10 cellular contexts compared by ENCODE assay signal in the genomic region with DNA sequence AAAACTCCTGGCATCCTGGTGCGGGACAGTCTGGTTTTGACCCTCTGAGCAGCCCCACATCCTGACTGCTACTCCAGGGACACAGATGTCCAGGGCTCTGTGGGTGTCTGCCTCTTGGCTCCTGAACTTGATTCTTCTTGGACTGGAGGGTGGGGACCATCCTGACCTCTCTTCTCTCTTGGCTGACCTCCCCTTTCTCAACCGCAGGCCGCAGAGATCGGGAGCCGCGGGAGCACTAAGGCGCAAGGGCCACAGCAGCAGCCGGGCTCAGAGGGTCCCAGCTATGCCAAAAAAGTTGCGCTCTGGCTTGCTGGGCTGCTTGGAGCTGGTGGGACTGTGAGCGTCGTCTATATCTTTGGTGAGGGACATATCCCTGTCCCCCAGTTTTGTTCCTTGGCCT. TPM values are rescaled to one million over a fixed set of nuclear protein-coding genes. Genes with fewer than 3 reads are reported as not detected.
A peak's percentile ranks its signal among the peaks of the same experiment; 100 is the strongest.
DNase-seq lines count a peak whose midpoint lies in the region; ATAC-seq and TF ChIP-seq lines count a peak whose summit lies in the region.
"Had no signal": no experiment of that assay in that cellular context is flagged by ENCODE, and none has a peak within 500 bp of the region (broad histone marks: within the 10 kb centered on the region; RNA-seq: fewer than 3 reads in every experiment).

No MANE protein-coding gene starts in this region.

- TF ChIP-seq CTCF in SK-N-SH (IDR thresholded peaks at IDR 0.05): no peak

- intact Hi-C loops in aorta (cut with DNase I): loop anchor here in 1 of 2 donors (2.0 kb wide), 1 partner anchor 51 kb away; a partner anchor contains a TSS

- 67% methylated on average over 9 of the region's 11 CpGs for WGBS in SK-N-SH (ENCODE audit: low lambda C conversion rate)
- WGBS in aorta, 2 donors: 72 to 80% methylated on average over 11 of the region's 11 CpGs

- no peaks in the 10 kb centered on the region for H4K20me1 ChIP-seq in SK-N-SH (ENCODE audit: insufficient read depth)

- H3K27me3 Mint-ChIP-seq in activated T-helper 17 cell treated with anti-CD3 and anti-CD28 coated beads, Interleukin-2, amount 50 U/mL, for 72 hours: no peaks in the 10 kb centered on the region
- no peaks in the 10 kb centered on the region for H3K27me3 Mint-ChIP-seq in stimulated activated naive B cell treated with anti-CD40 and anti-IgM and Interleukin-4, amounts not matched to agents 10 μg/mL and 1 μg/mL and 100 μg/mL, for 72 hours

- peak overlapping the region; percentile 89 for H3K4me3 Mint-ChIP-seq in activated T-helper 17 cell treated with anti-CD3 and anti-CD28 coated beads, Interleukin-2, amount 50 U/mL, for 72 hours
- H3K4me3 Mint-ChIP-seq in stimulated activated naive B cell treated with anti-CD40 and anti-IgM and Interleukin-4, amounts not matched to agents 10 μg/mL and 1 μg/mL and 100 μg/mL, for 72 hours: peak overlapping the region; percentile 84 to 88

- H3K4me1 ChIP-seq in SK-N-SH (ENCODE audit: control insufficient read depth in 1 of 2, insufficient read depth in 2 of 2, low read depth in 1 of 2, low read length in 1 of 2): peaks cover 0 to 14% of the 10 kb centered on the region in 2 experiments; a peak in 1 of 4 replicates
- no peaks in the 10 kb centered on the region for H3K4me1 ChIP-seq in aorta (ENCODE audit: control insufficient read depth in 1 of 2, insufficient read depth in 2 of 2, low read length in 2 of 2)

- POLR2A ChIA-PET in SK-N-SH (lab: Yijun Ruan, JAX): no interaction called here

- DNase-seq in SK-N-SH (no peak), DMS53 treated with DMSO at 0.1 percent for 48 hours (lab: John Stamatoyannopoulos, UW; ENCODE audit: unreplicated experiment) (no peak), HUDEP-2 (lab: John Stamatoyannopoulos, UW; ENCODE audit: unreplicated experiment in 76 of 76) (no peak), aorta (no peak)
- DNase-seq in stimulated activated naive B cell treated with anti-CD40 and anti-IgM and Interleukin-4, amounts not matched to agents 10 μg/mL and 1 μg/mL and 100 μg/mL, for 72 hours: no peak

- peak overlapping the region; percentile 94 to 95 for H3K4me3 ChIP-seq in SK-N-SH (ENCODE audit: low read depth in 2 of 2, low read length in 1 of 2)
- H3K4me3 ChIP-seq in iPS-18c (ENCODE audit: insufficient read depth, low read depth, low read length): peak overlapping the region; percentile 95
- no peak overlapping the region for H3K4me3 ChIP-seq in aorta (ENCODE audit: low read length in 2 of 2)

- H3K36me3 ChIP-seq in SK-N-SH (replicated peaks in 1 of 2; ENCODE audit: control insufficient read depth in 1 of 2, insufficient read depth in 2 of 2, low read length in 1 of 2): peaks cover 15 to 20% of the 10 kb centered on the region in 2 experiments
- H3K36me3 ChIP-seq in aorta (ENCODE audit: control insufficient read depth in 1 of 2, insufficient read depth in 2 of 2, low read length in 1 of 2): peaks cover 0 to 3% of the 10 kb centered on the region in 2 donors

- peaks cover 20% of the 10 kb centered on the region for H3F3A ChIP-seq in SK-N-SH (replicated peaks; ENCODE audit: insufficient read depth)

- no peaks in the 10 kb centered on the region for H3K27me3 ChIP-seq in SK-N-SH (ENCODE audit: insufficient read depth)
- no peaks in the 10 kb centered on the region for H3K27me3 ChIP-seq in aorta (ENCODE audit: control insufficient read depth in 1 of 2, insufficient read depth in 2 of 2, low read length in 1 of 2)

- peaks cover 18% of the 10 kb centered on the region for H3K4me1 Mint-ChIP-seq in activated T-helper 17 cell treated with anti-CD3 and anti-CD28 coated beads, Interleukin-2, amount 50 U/mL, for 72 hours
- H3K4me1 Mint-ChIP-seq in stimulated activated naive B cell treated with anti-CD40 and anti-IgM and Interleukin-4, amounts not matched to agents 10 μg/mL and 1 μg/mL and 100 μg/mL, for 72 hours: peaks cover 21 to 40% of the 10 kb centered on the region in 2 donors

- CTCF ChIA-PET in SK-N-SH (lab: Yijun Ruan, JAX): interaction anchor here (1.3 kb wide), 1 partner anchor 16 kb away, joined by 5 read pairs; no protein-coding TSS in a partner anchor

- TF ChIP-seq RAD21 in SK-N-SH (IDR thresholded peaks at IDR 0.05; ENCODE audit: low read length): no peak

- no peaks in the 10 kb centered on the region for H3K9me3 Mint-ChIP-seq in activated T-helper 17 cell treated with anti-CD3 and anti-CD28 coated beads, Interleukin-2, amount 50 U/mL, for 72 hours
- no peaks in the 10 kb centered on the region for H3K9me3 Mint-ChIP-seq in stimulated activated naive B cell treated with anti-CD40 and anti-IgM and Interleukin-4, amounts not matched to agents 10 μg/mL and 1 μg/mL and 100 μg/mL, for 72 hours

- peaks cover 59% of the 10 kb centered on the region for H3K36me3 Mint-ChIP-seq in activated T-helper 17 cell treated with anti-CD3 and anti-CD28 coated beads, Interleukin-2, amount 50 U/mL, for 72 hours (ENCODE audit: low read depth)
- peaks cover 18 to 31% of the 10 kb centered on the region in 2 donors for H3K36me3 Mint-ChIP-seq in stimulated activated naive B cell treated with anti-CD40 and anti-IgM and Interleukin-4, amounts not matched to agents 10 μg/mL and 1 μg/mL and 100 μg/mL, for 72 hours

- peak overlapping the region; percentile 95 for H3K4me2 ChIP-seq in SK-N-SH

- H3K9ac ChIP-seq in SK-N-SH: peak overlapping the region; percentile 96

- no peak overlapping the region for H2AFZ ChIP-seq in SK-N-SH (ENCODE audit: low read depth)

- H3K27ac Mint-ChIP-seq in activated T-helper 17 cell treated with anti-CD3 and anti-CD28 coated beads, Interleukin-2, amount 50 U/mL, for 72 hours: peak overlapping the region; percentile 97
- peak overlapping the region; percentile 97 for H3K27ac Mint-ChIP-seq in stimulated activated naive B cell treated with anti-CD40 and anti-IgM and Interleukin-4, amounts not matched to agents 10 μg/mL and 1 μg/mL and 100 μg/mL, for 72 hours

- no peaks in the 10 kb centered on the region for H3K9me2 ChIP-seq in SK-N-SH

- ATAC-seq in SK-N-SH treated with all-trans-retinoic acid at 6 μM for 48 hours (no peak), aorta (ENCODE audit: low FRiP score) (no peak)
- ATAC-seq in activated T-helper 17 cell treated with anti-CD3 and anti-CD28 coated beads, Interleukin-2, amount 50 U/mL, for 72 hours (replicated peaks): no peak
- ATAC-seq in stimulated activated naive B cell treated with anti-CD40 and anti-IgM and Interleukin-4, amounts not matched to agents 10 μg/mL and 1 μg/mL and 100 μg/mL, for 72 hours (replicated peaks): no peak

- H3K9me3 ChIP-seq in SK-N-SH: no peaks in the 10 kb centered on the region
- H3K9me3 ChIP-seq in iPS-18c (ENCODE audit: control insufficient read depth, insufficient read depth, low read length): peaks cover 3% of the 10 kb centered on the region
- H3K9me3 ChIP-seq in aorta (ENCODE audit: control insufficient read depth, low read length): no peaks in the 10 kb centered on the region

- TF ChIP-seq EP300 in SK-N-SH (IDR thresholded peaks at IDR 0.05; ENCODE audit: borderline replicate concordance in 1 of 2, low read depth in 1 of 2, low read length in 1 of 2): no peak

- peaks cover 37% of the 10 kb centered on the region for H3K79me2 ChIP-seq in SK-N-SH (ENCODE audit: insufficient read depth)

- H3K27ac ChIP-seq in SK-N-SH (ENCODE audit: low read depth in 2 of 2, low read length in 1 of 2) (no peak overlapping the region), aorta (ENCODE audit: low read depth in 1 of 2, low read length in 2 of 2) (no peak overlapping the region)

TF ChIP-seq in SK-N-SH, 30 proteins besides CTCF, POLR2A, EP300 and RAD21 (continues in another document):
- TF ChIP-seq YY1 (IDR thresholded peaks at IDR 0.05; ENCODE audit: low read depth): no peak

TF ChIP-seq in SK-N-SH treated with all-trans-retinoic acid at 6 μM for 48 hours, 23 proteins besides CTCF, POLR2A, EP300 and RAD21 (continues in another document):
- TF ChIP-seq ARNTL (CRISPR knock-in tag; IDR thresholded peaks at IDR 0.05; ENCODE audit: borderline replicate concordance, low read depth) (no peak), BACH2 (CRISPR knock-in tag; IDR thresholded peaks at IDR 0.05; ENCODE audit: borderline replicate concordance) (no peak), TOX (CRISPR knock-in tag; IDR thresholded peaks at IDR 0.05; ENCODE audit: borderline replicate concordance) (no peak), RARB (CRISPR knock-in tag; IDR thresholded peaks at IDR 0.05) (no peak)

RNA-seq across cellular contexts. Expression of a gene that starts 1.0 kb away (rescaled TPM):
- polyA plus RNA-seq in SK-N-SH (2012; rRNA removed) (83.8 and 98.1 TPM in 2 replicates), aorta (10 to 100 TPM; 20.0 to 61.8 TPM)
- 54.4 and 65.3 TPM in 2 replicates for polyA plus RNA-seq in SK-N-SH (2012; cell fraction: cytosol; rRNA removed)
- 108 and 156 TPM in 2 replicates for polyA plus RNA-seq in SK-N-SH (2012; cell fraction: nucleus; rRNA removed)
- total RNA-seq in activated T-helper 17 cell treated with anti-CD3 and anti-CD28 coated beads, Interleukin-2, amount 50 U/mL, for 72 hours: 10 to 100 TPM; 51.5 to 95.1 TPM
- total RNA-seq in aorta: 10 to 100 TPM; 31.1 to 39.5 TPM

RNA-seq across cellular contexts. Expression of a gene that starts 17.1 kb away (rescaled TPM):
- polyA plus RNA-seq in SK-N-SH (2012; rRNA removed): 4.7 and 4.8 TPM in 2 replicates
- 3.8 and 4.0 TPM in 2 replicates for polyA plus RNA-seq in SK-N-SH (2012; cell fraction: cytosol; rRNA removed)
- 1.6 and 3.0 TPM in 2 replicates for polyA plus RNA-seq in SK-N-SH (2012; cell fraction: nucleus; rRNA removed)
- 1 to 10 TPM in 1 of 2 donors, under 1 TPM in 1; 0.16 to 1.2 TPM for total RNA-seq in activated T-helper 17 cell treated with anti-CD3 and anti-CD28 coated beads, Interleukin-2, amount 50 U/mL, for 72 hours
- not detected for total RNA-seq in aorta
- not detected for polyA plus RNA-seq in aorta
- total RNA-seq: A172, lung had no signal

RNA-seq across cellular contexts. Expression of a gene that starts 33.3 kb away (rescaled TPM):
- polyA plus RNA-seq in SK-N-SH (2012; rRNA removed) (0.08 and 0.11 TPM in 2 replicates), aorta (not detected)
- polyA plus RNA-seq in SK-N-SH (2012; cell fraction: cytosol; rRNA removed): 0.03 and 0.12 TPM in 2 replicates
- polyA plus RNA-seq in SK-N-SH (2012; cell fraction: nucleus; rRNA removed): 0.32 and 0.35 TPM in 2 replicates
- total RNA-seq in activated T-helper 17 cell treated with anti-CD3 and anti-CD28 coated beads, Interleukin-2, amount 50 U/mL, for 72 hours: not detected
- total RNA-seq in aorta: not detected
- total RNA-seq: A172, lung had no signal
- polyA plus RNA-seq: lung had no signal

RNA-seq across cellular contexts. Expression of a gene that starts 36.3 kb away (rescaled TPM):
- 115 and 137 TPM in 2 replicates for polyA plus RNA-seq in SK-N-SH (2012; rRNA removed)
- polyA plus RNA-seq in SK-N-SH (2012; cell fraction: cytosol; rRNA removed): 78.5 and 93.1 TPM in 2 replicates
- polyA plus RNA-seq in SK-N-SH (2012; cell fraction: nucleus; rRNA removed): 474 and 528 TPM in 2 replicates
- 100 to 1,000 TPM; 182 to 239 TPM for total RNA-seq in activated T-helper 17 cell treated with anti-CD3 and anti-CD28 coated beads, Interleukin-2, amount 50 U/mL, for 72 hours
- 100 to 1,000 TPM in 1 of 2 donors, 10 to 100 TPM in 1; 90.1 to 103 TPM for total RNA-seq in aorta
- 100 to 1,000 TPM in 1 of 2 donors, 10 to 100 TPM in 1; 56.1 to 170 TPM for polyA plus RNA-seq in aorta

RNA-seq across cellular contexts. Expression of a gene that starts 45.9 kb away (rescaled TPM):
- polyA plus RNA-seq in SK-N-SH (2012; rRNA removed): 5,038 and 7,541 TPM in 2 replicates
- 3,850 and 5,242 TPM in 2 replicates for polyA plus RNA-seq in SK-N-SH (2012; cell fraction: cytosol; rRNA removed)
- polyA plus RNA-seq in SK-N-SH (2012; cell fraction: nucleus; rRNA removed): 1,787 and 2,864 TPM in 2 replicates
- 1,000 to 10,000 TPM; 2,984 to 3,090 TPM for total RNA-seq in activated T-helper 17 cell treated with anti-CD3 and anti-CD28 coated beads, Interleukin-2, amount 50 U/mL, for 72 hours
- 1,000 to 10,000 TPM; 1,268 to 1,273 TPM for total RNA-seq in aorta
- polyA plus RNA-seq in aorta: 1,000 to 10,000 TPM; 3,270 to 4,459 TPM

Comparison
In these comparisons a context has a peak if more than half of its experiments do, and no peak if none do; other contexts are left out.
1. H3K4me3 ChIP-seq: peak in SK-N-SH (2 of 2) and iPS-18c (single experiment); none in aorta (0 of 2).